1 cellular context compared by ENCODE assay signal in the genomic region with DNA sequence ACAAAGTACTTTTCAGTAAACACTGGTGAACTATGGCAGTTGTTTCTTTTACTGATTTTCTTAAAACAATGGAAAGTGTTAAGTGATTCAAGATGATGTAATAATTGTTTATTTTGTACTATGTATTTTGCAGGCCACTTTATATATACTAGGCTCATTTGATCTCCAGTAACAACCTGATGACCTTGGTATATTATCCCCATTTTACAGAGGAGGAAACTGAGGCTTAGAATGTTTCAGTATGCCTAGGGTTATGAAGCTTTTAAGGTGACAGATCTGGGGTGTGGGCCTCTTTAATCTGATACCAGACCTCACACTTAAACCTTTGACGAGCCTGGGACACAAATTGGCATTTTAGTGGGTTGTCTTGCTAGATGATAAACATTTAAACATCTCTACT.
TF ChIP-seq lines count a peak whose summit lies in the region.

No MANE protein-coding gene starts in this region.

TF ChIP-seq in K562, 482 proteins besides CTCF, POLR2A, EP300 and RAD21 (continues in another document):
- TF ChIP-seq AFF4 (CRISPR knock-in tag; IDR thresholded peaks at IDR 0.05) = no peak
- TF ChIP-seq RBM25 (IDR thresholded peaks at IDR 0.05; ENCODE audit: low read depth, low read length, severe bottlenecking) = peak; percentile 80
- TF ChIP-seq BCOR (IDR thresholded peaks at IDR 0.05) = peak; percentile 37; the same call in 1 of the 2 replicates
- no peak for TF ChIP-seq CREB5 (CRISPR knock-in tag; IDR thresholded peaks at IDR 0.05)
- TF ChIP-seq NONO (IDR thresholded peaks at IDR 0.05; ENCODE audit: low read depth in 2 of 2, low read length in 1 of 2) = no peak
- no peak for TF ChIP-seq PATZ1 (CRISPR knock-in tag; IDR thresholded peaks at IDR 0.05; ENCODE audit: borderline replicate concordance)
- no peak for TF ChIP-seq GABPA (tag; conservative IDR thresholded peaks at IDR 0.05; ENCODE audit: low read depth)
- no peak for TF ChIP-seq MTA2 (IDR thresholded peaks at IDR 0.05; ENCODE audit: low read depth)
- TF ChIP-seq, protein P1, sequence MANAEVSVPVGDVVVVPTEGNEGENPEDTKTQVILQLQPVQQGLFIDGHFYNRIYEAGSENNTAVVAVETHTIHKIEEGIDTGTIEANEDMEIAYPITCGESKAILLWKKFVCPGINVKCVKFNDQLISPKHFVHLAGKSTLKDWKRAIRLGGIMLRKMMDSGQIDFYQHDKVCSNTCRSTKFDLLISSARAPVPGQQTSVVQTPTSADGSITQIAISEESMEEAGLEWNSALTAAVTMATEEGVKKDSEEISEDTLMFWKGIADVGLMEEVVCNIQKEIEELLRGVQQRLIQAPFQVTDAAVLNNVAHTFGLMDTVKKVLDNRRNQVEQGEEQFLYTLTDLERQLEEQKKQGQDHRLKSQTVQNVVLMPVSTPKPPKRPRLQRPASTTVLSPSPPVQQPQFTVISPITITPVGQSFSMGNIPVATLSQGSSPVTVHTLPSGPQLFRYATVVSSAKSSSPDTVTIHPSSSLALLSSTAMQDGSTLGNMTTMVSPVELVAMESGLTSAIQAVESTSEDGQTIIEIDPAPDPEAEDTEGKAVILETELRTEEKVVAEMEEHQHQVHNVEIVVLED (CRISPR knock-in tag; IDR thresholded peaks at IDR 0.05) = no peak
- TF ChIP-seq HDGF (IDR thresholded peaks at IDR 0.05) = no peak
- no peak for TF ChIP-seq ESRRB (CRISPR knock-in tag; IDR thresholded peaks at IDR 0.05; ENCODE audit: borderline replicate concordance)
- no peak for TF ChIP-seq ZNF41 (CRISPR knock-in tag; conservative IDR thresholded peaks at IDR 0.05)
- peak; percentile 62 for TF ChIP-seq ESRRA (IDR thresholded peaks at IDR 0.05; ENCODE audit: borderline replicate concordance, low read depth)
- no peak for TF ChIP-seq BRF2 (IDR thresholded peaks at IDR 0.05; ENCODE audit: borderline replicate concordance, insufficient read depth, insufficient read length)
- no peak for TF ChIP-seq TBL1XR1 (IDR thresholded peaks at IDR 0.05; ENCODE audit: low read length in 2 of 2)
- TF ChIP-seq, protein P2, sequence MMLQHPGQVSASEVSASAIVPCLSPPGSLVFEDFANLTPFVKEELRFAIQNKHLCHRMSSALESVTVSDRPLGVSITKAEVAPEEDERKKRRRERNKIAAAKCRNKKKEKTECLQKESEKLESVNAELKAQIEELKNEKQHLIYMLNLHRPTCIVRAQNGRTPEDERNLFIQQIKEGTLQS (IDR thresholded peaks at IDR 0.05) = peak; percentile 36; the same call in 1 of the 2 replicates
- TF ChIP-seq, protein P2 (CRISPR knock-in tag; conservative IDR thresholded peaks at IDR 0.05) = no peak
- TF ChIP-seq ZNF407 (IDR thresholded peaks at IDR 0.05; ENCODE audit: low read depth) = no peak
- TF ChIP-seq E2F3 (CRISPR knock-in tag; IDR thresholded peaks at IDR 0.05) = no peak
- TF ChIP-seq FOXK1 (CRISPR knock-in tag; IDR thresholded peaks at IDR 0.05; ENCODE audit: borderline replicate concordance) = no peak
- no peak for TF ChIP-seq CEBPG (CRISPR knock-in tag; IDR thresholded peaks at IDR 0.05)
- TF ChIP-seq CEBPG (tag; conservative IDR thresholded peaks at IDR 0.05 in 1 of 2, IDR thresholded peaks at IDR 0.05 in 1 of 2) = 0 out of 4 replicates have a peak, but pooled peaks of 1 of the 2 experiments have one; percentile 18
- no peak for TF ChIP-seq PTRF (tag; IDR thresholded peaks at IDR 0.05)
- TF ChIP-seq NR2F6 (CRISPR knock-in tag; IDR thresholded peaks at IDR 0.05) = no peak
- TF ChIP-seq RB1 (IDR thresholded peaks at IDR 0.05; ENCODE audit: low read depth) = no peak
- TF ChIP-seq ZNF24 (IDR thresholded peaks at IDR 0.05) = no peak
- 0 out of 2 replicates have a peak, but pooled peaks have one; percentile 56 for TF ChIP-seq ADNP (tag; IDR thresholded peaks at IDR 0.05)
- no peak for TF ChIP-seq E4F1 (CRISPR knock-in tag; IDR thresholded peaks at IDR 0.05; ENCODE audit: borderline replicate concordance)
- TF ChIP-seq RBFOX2 (IDR thresholded peaks at IDR 0.05; ENCODE audit: low read depth, low read length) = no peak
- TF ChIP-seq NELFE (IDR thresholded peaks at IDR 0.05; ENCODE audit: insufficient read depth, insufficient read length) = no peak
- TF ChIP-seq ZNF121 (CRISPR knock-in tag; conservative IDR thresholded peaks at IDR 0.05) = no peak
- TF ChIP-seq ZNF134 (CRISPR knock-in tag; conservative IDR thresholded peaks at IDR 0.05) = no peak
